19 cellular contexts compared by ENCODE assay signal in genomic region chrX:42129541-42129940, GRCh38.
DNase-seq lines count a peak whose midpoint lies in the region; ATAC-seq and TF ChIP-seq lines count a peak whose summit lies in the region.
"Had no signal": no experiment of that assay in that cellular context is flagged by ENCODE, and none has a peak within 500 bp of the region (broad histone marks: within the 10 kb centered on the region; RNA-seq: fewer than 3 reads in every experiment).

No MANE protein-coding gene starts in this region.

- peak overlapping the region; percentile 8 for H3K27ac Mint-ChIP-seq in CD8-positive, alpha-beta T cell
- no peak overlapping the region for H3K27ac Mint-ChIP-seq in activated T-helper 1 cell treated with anti-CD3 and anti-CD28 coated beads, Interleukin-12 subunit alpha, Interleukin-12 subunit beta, Interleukin-2, Interleukin-4 antibody, amounts not matched to agents 30 ng/mL and 10 ng/mL and 1 ng/mL, durations not matched to agents 14 hours and 24 hours and 36 hours

- no peaks in the 10 kb centered on the region for H3K9me3 ChIP-seq in CD8-positive, alpha-beta T cell (ENCODE audit: low read length)
- H3K9me3 ChIP-seq in left lung, result no peaks in the 10 kb centered on the region
- H3K9me3 ChIP-seq in BE2C, result no peaks in the 10 kb centered on the region
- H3K9me3 ChIP-seq: MG63, Peyer's patch had no signal

- no peaks in the 10 kb centered on the region for H3K36me3 Mint-ChIP-seq in CD8-positive, alpha-beta T cell
- H3K36me3 Mint-ChIP-seq in activated T-helper 1 cell treated with anti-CD3 and anti-CD28 coated beads, Interleukin-12 subunit alpha, Interleukin-12 subunit beta, Interleukin-2, Interleukin-4 antibody, amounts not matched to agents 30 ng/mL and 10 ng/mL and 1 ng/mL, durations not matched to agents 14 hours and 24 hours and 36 hours (ENCODE audit: low read depth), result peaks cover 7% of the 10 kb centered on the region

- H3K9me3 Mint-ChIP-seq in CD8-positive, alpha-beta T cell, result peaks cover 5% of the 10 kb centered on the region
- H3K9me3 Mint-ChIP-seq in activated T-helper 1 cell treated with anti-CD3 and anti-CD28 coated beads, Interleukin-12 subunit alpha, Interleukin-12 subunit beta, Interleukin-2, Interleukin-4 antibody, amounts not matched to agents 30 ng/mL and 10 ng/mL and 1 ng/mL, durations not matched to agents 14 hours and 24 hours and 36 hours, result peaks cover 4% of the 10 kb centered on the region

- DNase-seq in CD8-positive, alpha-beta T cell, result no peak
- no peak for DNase-seq in activated T-helper 1 cell treated with anti-CD3 and anti-CD28 coated beads, Interleukin-12 subunit alpha, Interleukin-12 subunit beta, Interleukin-2, Interleukin-4 antibody, amounts not matched to agents 30 ng/mL and 10 ng/mL and 1 ng/mL, durations not matched to agents 14 hours and 24 hours and 36 hours (ENCODE audit: low spot score)
- no peak for DNase-seq in left lung
- no peak for DNase-seq in NCI-H226
- no peak for DNase-seq in substantia nigra (lab: John Stamatoyannopoulos, UW)
- DNase-seq in BE2C, result no peak
- DNase-seq: DMS 273 treated with DMSO at 0.1 percent for 48 hours, EL, MG63, NCI-H1105, NCI-H187, NCI-H510A treated with DMSO at 0.1 percent for 48 hours, Peyer's patch, Right ventricle myocardium superior had no signal

- no peak for ATAC-seq in CD8-positive, alpha-beta T cell
- peak; percentile 46 for ATAC-seq in GM18517 (IDR thresholded peaks at IDR 0.05; ENCODE audit: unreplicated experiment)
- ATAC-seq in left lung, result peak; percentile 33
- ATAC-seq: HCT116, HepG2, SK-N-SH treated with all-trans-retinoic acid at 6 μM for 48 hours had no signal

- peaks cover 40% of the 10 kb centered on the region for H3K4me1 Mint-ChIP-seq in CD8-positive, alpha-beta T cell (ENCODE audit: low read depth)
- peaks cover 68% of the 10 kb centered on the region for H3K4me1 Mint-ChIP-seq in activated T-helper 1 cell treated with anti-CD3 and anti-CD28 coated beads, Interleukin-12 subunit alpha, Interleukin-12 subunit beta, Interleukin-2, Interleukin-4 antibody, amounts not matched to agents 30 ng/mL and 10 ng/mL and 1 ng/mL, durations not matched to agents 14 hours and 24 hours and 36 hours (ENCODE audit: low read depth)

- H3K36me3 ChIP-seq in CD8-positive, alpha-beta T cell (ENCODE audit: insufficient read depth, low read length), result no peaks in the 10 kb centered on the region
- H3K36me3 ChIP-seq in left lung (no peaks in the 10 kb centered on the region), BE2C (no peaks in the 10 kb centered on the region)
- H3K36me3 ChIP-seq: MG63, Peyer's patch had no signal

- no peak for TF ChIP-seq CTCF in CD8-positive, alpha-beta T cell (IDR thresholded peaks at IDR 0.05)
- TF ChIP-seq CTCF in left lung (IDR thresholded peaks at IDR 0.05) (no peak), BE2C (IDR thresholded peaks at IDR 0.05; ENCODE audit: low read depth, low read length) (no peak)

- peaks cover 19% of the 10 kb centered on the region for H3K4me1 ChIP-seq in CD8-positive, alpha-beta T cell (ENCODE audit: insufficient read depth, low read length)
- H3K4me1 ChIP-seq in left lung (no peaks in the 10 kb centered on the region), BE2C (no peaks in the 10 kb centered on the region)
- H3K4me1 ChIP-seq: Peyer's patch had no signal

- CTCF ChIA-PET in CD8-positive, alpha-beta T cell (lab: Charles Lee), result no interaction called here

- no peaks in the 10 kb centered on the region for H3K27me3 ChIP-seq in CD8-positive, alpha-beta T cell (ENCODE audit: insufficient read depth, low read length)
- H3K27me3 ChIP-seq in left lung (no peaks in the 10 kb centered on the region), BE2C (no peaks in the 10 kb centered on the region)
- H3K27me3 ChIP-seq: MG63, Peyer's patch had no signal

- H3K27me3 Mint-ChIP-seq in CD8-positive, alpha-beta T cell (ENCODE audit: low read depth), result no peaks in the 10 kb centered on the region
- no peaks in the 10 kb centered on the region for H3K27me3 Mint-ChIP-seq in activated T-helper 1 cell treated with anti-CD3 and anti-CD28 coated beads, Interleukin-12 subunit alpha, Interleukin-12 subunit beta, Interleukin-2, Interleukin-4 antibody, amounts not matched to agents 30 ng/mL and 10 ng/mL and 1 ng/mL, durations not matched to agents 14 hours and 24 hours and 36 hours (ENCODE audit: insufficient read depth)

- intact Hi-C loops in CD8-positive, alpha-beta T cell (cut with DNase I, micrococcal nuclease), result no loop called here
- intact Hi-C loops in activated T-helper 1 cell treated with anti-CD3 and anti-CD28 coated beads, Interleukin-12 subunit alpha, Interleukin-12 subunit beta, Interleukin-2, Interleukin-4 antibody, amounts not matched to agents 30 ng/mL and 10 ng/mL and 1 ng/mL, durations not matched to agents 14 hours and 24 hours and 36 hours (cut with micrococcal nuclease), result loop anchor here (5.0 kb wide), 2 partner anchors 107 to 572 kb away; no protein-coding TSS in a partner anchor
- intact Hi-C loops in left lung (cut with DNase I), result no loop called here

- POLR2A ChIA-PET in CD8-positive, alpha-beta T cell (lab: Charles Lee), result no interaction called here

- no peak overlapping the region for H3K4me3 Mint-ChIP-seq in CD8-positive, alpha-beta T cell
- H3K4me3 Mint-ChIP-seq in activated T-helper 1 cell treated with anti-CD3 and anti-CD28 coated beads, Interleukin-12 subunit alpha, Interleukin-12 subunit beta, Interleukin-2, Interleukin-4 antibody, amounts not matched to agents 30 ng/mL and 10 ng/mL and 1 ng/mL, durations not matched to agents 14 hours and 24 hours and 36 hours, result peak overlapping the region; percentile 8

- H3K4me3 ChIP-seq in CD8-positive, alpha-beta T cell (ENCODE audit: low read depth, low read length), result no peak overlapping the region
- H3K4me3 ChIP-seq in left lung (no peak overlapping the region), BE2C (ENCODE audit: low read depth, low read length) (no peak overlapping the region)
- H3K4me3 ChIP-seq: MG63, Peyer's patch had no signal

- H3K27ac ChIP-seq in CD8-positive, alpha-beta T cell (ENCODE audit: low read depth, low read length), result no peak overlapping the region
- H3K27ac ChIP-seq in left lung (no peak overlapping the region), substantia nigra (ENCODE audit: low read depth, low read length, poor library complexity, severe bottlenecking) (no peak overlapping the region)
- H3K27ac ChIP-seq: KMS-11, Peyer's patch had no signal
